In the genomic region with DNA sequence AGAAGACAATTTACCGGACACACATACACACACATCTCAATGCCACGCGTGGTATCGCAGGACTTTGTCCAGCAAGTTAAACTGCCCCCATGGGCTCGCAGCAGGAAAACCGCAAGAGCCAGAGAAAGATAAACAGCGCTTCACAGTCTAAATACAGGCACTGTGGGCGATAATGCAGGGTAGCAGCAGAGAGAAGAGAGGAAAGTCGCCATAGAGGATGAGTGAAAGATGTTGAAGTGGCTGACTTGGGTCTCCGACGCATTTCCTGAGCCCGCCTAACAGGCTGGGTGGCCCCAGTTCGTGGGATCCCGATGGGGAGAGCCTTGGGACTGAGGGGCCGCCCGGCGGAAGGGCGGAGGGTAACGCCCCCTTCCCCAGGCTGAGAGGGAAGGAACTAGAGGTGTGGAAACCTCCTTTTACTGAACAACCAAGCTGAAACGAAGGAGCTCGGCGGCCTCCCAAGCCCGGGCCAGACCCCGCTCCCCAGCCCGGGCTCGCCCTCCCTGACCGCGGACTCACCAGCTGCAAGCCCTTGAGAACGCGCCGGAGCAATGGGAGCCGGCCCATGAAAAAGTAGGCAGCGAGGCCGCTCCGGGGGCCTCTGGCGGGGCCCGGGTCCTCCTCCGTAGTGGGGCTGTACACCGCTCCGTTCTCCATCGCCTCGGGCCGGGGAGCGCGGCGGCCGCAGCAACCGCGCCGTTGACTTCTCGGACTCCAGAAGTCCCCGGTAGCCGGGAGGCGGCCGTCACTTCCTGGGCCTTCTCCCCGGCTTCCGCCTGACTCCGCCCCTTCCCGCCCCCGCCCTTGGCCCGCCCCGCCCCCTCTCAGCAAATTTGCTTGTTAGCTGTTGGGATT, we compare ENCODE assay signal across 8 cellular contexts. TPM values are rescaled to one million over a fixed set of nuclear protein-coding genes. Genes with fewer than 3 reads are reported as not detected.
DNase-seq lines count a peak whose midpoint lies in the region; ATAC-seq and TF ChIP-seq lines count a peak whose summit lies in the region.

Gene CMTM6, minus strand, starts transcription at position 764 of the 855 bp plus-strand sequence. Its CDS starts 107 bp downstream, at position 657.

- ATAC-seq in GM21717 (IDR thresholded peaks at IDR 0.05; ENCODE audit: unreplicated experiment): peak; percentile 71
- ATAC-seq in gastroesophageal sphincter: peak; percentile 93

- H3K4me3 ChIP-seq in SK-N-MC: peak within 1 kb of the TSS; percentile 82
- H3K4me3 ChIP-seq in gastroesophageal sphincter: peak within 1 kb of the TSS; percentile 52 to 81

- H3K36me3 Mint-ChIP-seq in activated naive CD4-positive, alpha-beta T cell treated with anti-CD3 and anti-CD28 coated beads for 36 hours (ENCODE audit: low read depth): peaks cover 1% of the 10 kb centered on the region

- peaks cover 0 to 29% (median 0%) of the 10 kb centered on the region in 3 donors for H3K4me1 ChIP-seq in gastroesophageal sphincter

- no peaks in the 10 kb centered on the region for H3K27me3 ChIP-seq in gastroesophageal sphincter

- no peak for TF ChIP-seq EP300 in gastroesophageal sphincter (IDR thresholded peaks at IDR 0.05)

- no peak for TF ChIP-seq CTCF in gastroesophageal sphincter (IDR thresholded peaks at IDR 0.05)
- TF ChIP-seq CTCF in subcutaneous adipose tissue (IDR thresholded peaks at IDR 0.05; ENCODE audit: low read depth): no peak

- CTCF ChIA-PET in activated naive CD4-positive, alpha-beta T cell treated with anti-CD3 and anti-CD28 coated beads for 36 hours (lab: Charles Lee): interaction anchor here (0.6 to 1.8 kb wide), 3 partner anchors 125 to 256 kb away, joined by 3 to 7 read pairs (median 3); no protein-coding TSS in a partner anchor

- H3K36me3 ChIP-seq in SK-N-MC (ENCODE audit: insufficient read depth, low read length) (no peaks in the 10 kb centered on the region), gastroesophageal sphincter (no peaks in the 10 kb centered on the region)

- intact Hi-C loops in activated naive CD4-positive, alpha-beta T cell treated with anti-CD3 and anti-CD28 coated beads for 36 hours (cut with micrococcal nuclease): loop anchor here (1.0 to 5.0 kb wide), 9 partner anchors 42 to 938 kb away; partner anchors contain the start of genes CNOT10, DYNC1LI1, GPD1L and UBP1

- H3K9ac ChIP-seq in SK-N-MC (ENCODE audit: insufficient read length): peak within 1 kb of the TSS; percentile 67

- 0 to 1% methylated on average over 1 to 15 of the region's 62 CpGs for WGBS in gastroesophageal sphincter (ENCODE audit: low coverage in 1 of 2), 2 donors

- H3K9me3 ChIP-seq in SK-N-MC (ENCODE audit: low read depth, low read length) (no peaks in the 10 kb centered on the region), gastroesophageal sphincter (no peaks in the 10 kb centered on the region)

- H3K27me3 Mint-ChIP-seq in activated naive CD4-positive, alpha-beta T cell treated with anti-CD3 and anti-CD28 coated beads for 36 hours (ENCODE audit: low read depth): no peaks in the 10 kb centered on the region

- DNase-seq in EL (peak; percentile 82), KBM-7 (peak; percentile 79), SK-N-MC (ENCODE audit: low read depth, low spot score) (no peak), non-pigmented ciliary epithelial cell (ENCODE audit: low read depth) (peak; percentile 55)
- peak; percentile 81 for DNase-seq in activated naive CD4-positive, alpha-beta T cell treated with anti-CD3 and anti-CD28 coated beads for 36 hours

- peak; percentile 56 to 67 for TF ChIP-seq POLR2A in gastroesophageal sphincter (IDR thresholded peaks at IDR 0.05)

- peak within 1 kb of the TSS; percentile 97 for H3K4me3 Mint-ChIP-seq in activated naive CD4-positive, alpha-beta T cell treated with anti-CD3 and anti-CD28 coated beads for 36 hours

- no peak within 1 kb of the TSS for H3K27ac ChIP-seq in SK-N-MC
- H3K27ac ChIP-seq in gastroesophageal sphincter: peak within 1 kb of the TSS; percentile 74 to 98 (median 96)

- H3K4me1 Mint-ChIP-seq in activated naive CD4-positive, alpha-beta T cell treated with anti-CD3 and anti-CD28 coated beads for 36 hours (ENCODE audit: low read depth): peaks cover 27% of the 10 kb centered on the region

- in situ Hi-C loops in KBM-7 (cut with MboI; ENCODE audit: low pct_unique_long_range_greater_than_20kb, low sequenced_read_pairs): loop anchor here (10.0 kb wide), 1 partner anchor 162 kb away; no protein-coding TSS in a partner anchor

- no peaks in the 10 kb centered on the region for H3K9me3 Mint-ChIP-seq in activated naive CD4-positive, alpha-beta T cell treated with anti-CD3 and anti-CD28 coated beads for 36 hours

- peak within 1 kb of the TSS; percentile 89 for H3K27ac Mint-ChIP-seq in activated naive CD4-positive, alpha-beta T cell treated with anti-CD3 and anti-CD28 coated beads for 36 hours

RNA-seq across cellular contexts. Expression of gene CMTM6, which starts in this region (rescaled TPM):
- total RNA-seq in activated naive CD4-positive, alpha-beta T cell treated with anti-CD3 and anti-CD28 coated beads for 36 hours: 10 to 100 TPM; 43.7 to 44.3 TPM
- total RNA-seq in gastroesophageal sphincter: 10 to 100 TPM; 38.8 to 64.0 (median 55.5) TPM
- 10 to 100 TPM; 24.1 to 84.7 (median 54.7) TPM for total RNA-seq in subcutaneous adipose tissue
